ENCODE assay signal across 13 cellular contexts in the genomic region with DNA sequence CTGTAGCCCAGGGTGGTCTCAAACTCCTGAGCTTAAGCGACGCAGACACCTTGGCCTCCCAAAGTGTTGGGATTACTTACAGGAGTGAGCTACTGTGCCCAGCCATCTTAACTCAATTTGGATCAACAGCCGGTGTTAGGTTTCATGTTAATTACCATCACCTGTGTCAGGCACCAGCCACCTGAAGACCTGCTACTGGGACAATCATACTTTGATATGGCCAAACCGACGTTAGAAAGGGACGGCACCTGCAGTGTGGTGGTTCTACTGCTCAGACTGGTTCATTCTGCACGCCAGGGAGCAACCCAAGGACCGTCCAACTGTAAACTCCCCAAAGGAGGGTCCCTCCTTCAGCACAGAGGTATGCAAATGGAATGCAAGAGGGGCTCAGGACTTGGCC. TPM values are rescaled to one million over a fixed set of nuclear protein-coding genes. Genes with fewer than 3 reads are reported as not detected.
DNase-seq lines count a peak whose midpoint lies in the region; ATAC-seq, FAIRE-seq and TF ChIP-seq lines count a peak whose summit lies in the region.
"Had no signal": no experiment of that assay in that cellular context is flagged by ENCODE, and none has a peak within 500 bp of the region (broad histone marks: within the 10 kb centered on the region; RNA-seq: fewer than 3 reads in every experiment).

No MANE protein-coding gene starts in this region.

- no peak overlapping the region for H3K27ac Mint-ChIP-seq in astrocyte (ENCODE audit: unreplicated experiment)

- peaks cover 2% of the 10 kb centered on the region for H3K27me3 ChIP-seq in astrocyte (ENCODE audit: insufficient read depth, low read length)
- no peaks in the 10 kb centered on the region for H3K27me3 ChIP-seq in parathyroid adenoma (ENCODE audit: control insufficient read depth, insufficient read depth, low read length)
- no peaks in the 10 kb centered on the region for H3K27me3 ChIP-seq in GM23248 (replicated peaks; ENCODE audit: insufficient read depth)

- peaks cover 7% of the 10 kb centered on the region for H3K36me3 Mint-ChIP-seq in astrocyte (ENCODE audit: low read depth, unreplicated experiment)

- H3F3A ChIP-seq in GM23248 (ENCODE audit: insufficient read depth): peaks cover 4% of the 10 kb centered on the region; the same call in 1 of the 2 replicates

- no peaks in the 10 kb centered on the region for H3K27me3 Mint-ChIP-seq in astrocyte (ENCODE audit: low read depth, unreplicated experiment)

- TF ChIP-seq CTCF in astrocyte (IDR thresholded peaks at IDR 0.05; ENCODE audit: insufficient read depth, low read depth, low read length) (no peak), parathyroid adenoma (IDR thresholded peaks at IDR 0.05) (no peak)

- peak overlapping the region; percentile 90 for H3K4me3 Mint-ChIP-seq in astrocyte (ENCODE audit: unreplicated experiment)

- H3K36me3 ChIP-seq in astrocyte (ENCODE audit: insufficient read depth, low read length) (no peaks in the 10 kb centered on the region), parathyroid adenoma (ENCODE audit: control insufficient read depth, insufficient read depth, low read length) (no peaks in the 10 kb centered on the region), GM23248 (ENCODE audit: low read depth) (no peaks in the 10 kb centered on the region)

- H3K4me2 ChIP-seq in astrocyte (ENCODE audit: low read length): no peak overlapping the region
- peak overlapping the region; percentile 41 for H3K4me2 ChIP-seq in parathyroid adenoma (ENCODE audit: low read length)
- no peak overlapping the region for H3K4me2 ChIP-seq in GM23248 (ENCODE audit: unreplicated experiment)
- H3K4me2 ChIP-seq: smooth muscle cell had no signal

- H3K4me1 Mint-ChIP-seq in astrocyte (ENCODE audit: low read depth, unreplicated experiment): no peaks in the 10 kb centered on the region

- H3K4me1 ChIP-seq in astrocyte (ENCODE audit: insufficient read depth, low read length): no peaks in the 10 kb centered on the region
- peaks cover 2% of the 10 kb centered on the region for H3K4me1 ChIP-seq in parathyroid adenoma
- no peaks in the 10 kb centered on the region for H3K4me1 ChIP-seq in GM23248 (ENCODE audit: insufficient read depth)

- H2AFZ ChIP-seq in astrocyte (ENCODE audit: low read depth, low read length) (no peak overlapping the region), parathyroid adenoma (no peak overlapping the region), GM23248 (no peak overlapping the region)

- no peaks in the 10 kb centered on the region for H3K9me2 ChIP-seq in GM23248 (ENCODE audit: insufficient read depth)

- H3K27ac ChIP-seq in astrocyte (ENCODE audit: low read depth, low read length) (no peak overlapping the region), parathyroid adenoma (no peak overlapping the region), GM23248 (no peak overlapping the region)

- no peak overlapping the region for H3K4me3 ChIP-seq in astrocyte (ENCODE audit: insufficient read depth, low read depth, low read length)
- no peak overlapping the region for H3K4me3 ChIP-seq in parathyroid adenoma (ENCODE audit: low read depth, low read length)
- no peak overlapping the region for H3K4me3 ChIP-seq in GM23248
- H3K4me3 ChIP-seq: smooth muscle cell had no signal

- H3K9me3 ChIP-seq in astrocyte (ENCODE audit: insufficient read depth, low read depth, low read length): no peaks in the 10 kb centered on the region
- no peaks in the 10 kb centered on the region for H3K9me3 ChIP-seq in parathyroid adenoma (ENCODE audit: control insufficient read depth, low read length)
- no peaks in the 10 kb centered on the region for H3K9me3 ChIP-seq in GM23248 (ENCODE audit: low read depth)

- H3K9me3 Mint-ChIP-seq in astrocyte (ENCODE audit: unreplicated experiment): no peaks in the 10 kb centered on the region

- ATAC-seq in GM19452 (IDR thresholded peaks at IDR 0.05; ENCODE audit: unreplicated experiment): no peak
- no peak for ATAC-seq in left ventricle myocardium superior

- in situ Hi-C loops in GM23248 (cut with MboI): no loop called here

- intact Hi-C loops in left ventricle myocardium superior (cut with micrococcal nuclease): no loop called here

- DNase-seq in NCI-H82 (lab: John Stamatoyannopoulos, UW) (peak; percentile 8), NCI-H82 treated with DMSO at 0.1 percent for 48 hours (lab: John Stamatoyannopoulos, UW; ENCODE audit: unreplicated experiment) (no peak), NCI-H2107 (lab: John Stamatoyannopoulos, UW) (peak; percentile 57), astrocyte (ENCODE audit: low read depth) (no peak), GM23248 (no peak), left ventricle myocardium superior (no peak)
- DNase-seq: activated CD4-positive, CD25-positive, alpha-beta regulatory T cell treated with anti-CD3 and anti-CD28 coated beads, Interleukin-2, amount 50 U/mL, for 72 hours; activated effector memory CD4-positive, alpha-beta T cell treated with anti-CD3 and anti-CD28 coated beads, Interleukin-2, amount 50 U/mL, for 16 hours; KBM-7; NCI-H2029 treated with DMSO at 0.1 percent for 48 hours had no signal

- WGBS in GM23248 (ENCODE audit: low coverage in 1 of 2, low lambda C conversion rate in 2 of 2, missing lambda C conversion rate in 2 of 2), 2 experiments: 92 to 97% methylated on average over 8 of the region's 8 CpGs

- H3K79me2 ChIP-seq in astrocyte (ENCODE audit: insufficient read depth, low read length) (peaks cover 15% of the 10 kb centered on the region), parathyroid adenoma (peaks cover 16% of the 10 kb centered on the region), GM23248 (ENCODE audit: insufficient read depth) (peaks cover 47% of the 10 kb centered on the region)

- no peak for FAIRE-seq in astrocyte (lab: Jason Lieb, UNC)

- H3K9ac ChIP-seq in astrocyte (ENCODE audit: low read length) (no peak overlapping the region), parathyroid adenoma (no peak overlapping the region), GM23248 (no peak overlapping the region)

- H4K20me1 ChIP-seq in astrocyte (ENCODE audit: insufficient read depth, low read length) (peaks cover 28% of the 10 kb centered on the region), GM23248 (ENCODE audit: insufficient read depth) (no peaks in the 10 kb centered on the region)

RNA-seq across cellular contexts. Expression of a gene that starts 2.2 kb away (rescaled TPM):
- total RNA-seq in astrocyte (23.9 and 25.1 TPM in 2 replicates), left ventricle myocardium superior (35.5 TPM)
- total RNA-seq in GM23248 (2014; rRNA removed; shearing (Covaris generic)): 18.0 and 23.7 TPM in 2 replicates
- polyA plus RNA-seq in GM23248 (2016; fragmentation: Nextera tagmentation; extraction: Ambion mirVana): 21.0 and 21.1 TPM in 2 replicates

RNA-seq across cellular contexts. Expression of a gene that starts 27.7 kb away (rescaled TPM):
- total RNA-seq in astrocyte: 322 and 340 TPM in 2 replicates
- total RNA-seq in GM23248 (2014; rRNA removed; shearing (Covaris generic)): 68.8 and 95.4 TPM in 2 replicates
- 612 and 613 TPM in 2 replicates for polyA plus RNA-seq in GM23248 (2016; fragmentation: Nextera tagmentation; extraction: Ambion mirVana)
- total RNA-seq in left ventricle myocardium superior: 140 TPM

Comparison
In these comparisons a context has a peak if more than half of its experiments do, and no peak if none do; other contexts are left out.
1. DNase-seq: peak in NCI-H82 (single experiment) and NCI-H2107 (single experiment); none in NCI-H82 treated with DMSO at 0.1 percent for 48 hours (single experiment), astrocyte (single experiment), GM23248 (single experiment) and left ventricle myocardium superior (single experiment).